8 cellular contexts compared by ENCODE assay signal in the genomic region with DNA sequence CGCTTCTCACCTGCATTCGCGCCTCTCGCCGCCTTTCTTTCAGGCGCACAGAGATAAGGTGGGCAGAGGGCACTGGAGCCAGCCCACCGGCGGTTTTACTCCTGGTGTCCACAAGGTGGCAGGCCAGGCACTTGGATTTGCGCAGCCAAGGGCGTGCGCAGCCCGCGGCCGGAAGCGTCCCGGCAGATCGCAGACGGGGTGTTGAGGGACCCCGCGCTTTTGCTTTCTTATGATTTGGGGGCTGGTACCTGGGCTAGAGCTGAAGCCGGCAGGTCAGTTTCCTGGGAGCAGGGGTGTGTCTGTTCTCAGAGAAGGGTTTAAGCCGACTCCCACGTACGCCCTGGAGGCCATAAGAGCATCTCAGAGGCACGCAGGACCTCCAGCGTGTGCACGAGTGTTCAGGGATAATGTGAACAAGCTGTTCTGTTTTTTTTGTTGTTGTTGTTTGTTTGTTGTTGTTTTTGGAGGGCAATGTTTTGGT.
DNase-seq lines count a peak whose midpoint lies in the region; ATAC-seq, FAIRE-seq and TF ChIP-seq lines count a peak whose summit lies in the region.

No MANE protein-coding gene starts in this region.

- H3K4me1 ChIP-seq in ES-I3 (ENCODE audit: insufficient read depth, low read length): no peaks in the 10 kb centered on the region
- peaks cover 10% of the 10 kb centered on the region; the same call in 1 of the 2 replicates for H3K4me1 ChIP-seq in SJCRH30
- peaks cover 0 to 10% (median 0%) of the 10 kb centered on the region in 4 donors for H3K4me1 ChIP-seq in transverse colon

- H3K36me3 ChIP-seq in ES-I3 (ENCODE audit: insufficient read depth, low read length): no peaks in the 10 kb centered on the region
- no peaks in the 10 kb centered on the region for H3K36me3 ChIP-seq in SJCRH30
- H3K36me3 ChIP-seq in transverse colon: no peaks in the 10 kb centered on the region

- 1 to 2% methylated on average over 7 to 27 of the region's 27 CpGs for WGBS in transverse colon (ENCODE audit: low coverage in 1 of 2), 2 donors

- FAIRE-seq in H54 (lab: Jason Lieb, UNC): no peak

- H3K4me3 ChIP-seq in SJCRH30 (peak overlapping the region; percentile 58), transverse colon (peak overlapping the region in 3 of 4 donors; percentile 11 to 50 (median 29))

- no peak for TF ChIP-seq POLR2A in H54 (IDR thresholded peaks at IDR 0.05; ENCODE audit: low read depth, low read length)
- TF ChIP-seq POLR2A in transverse colon (IDR thresholded peaks at IDR 0.05): no peak

- no peak overlapping the region for H3K27ac ChIP-seq in SJCRH30
- H3K27ac ChIP-seq in transverse colon: no peak overlapping the region

- TF ChIP-seq CTCF in LNCAP (IDR thresholded peaks at IDR 0.05) (peak; percentile 75), transverse colon (IDR thresholded peaks at IDR 0.05) (peak; percentile 70 to 81 (median 80))

- in situ Hi-C loops in transverse colon (cut with MboI; ENCODE audit: low pct_ligation_motif_present in 1 of 4, low pct_unique_long_range_greater_than_20kb in 1 of 4, low sequenced_read_pairs in 3 of 4): loop anchor here in 2 of 4 donors (25.0 kb wide), 1 partner anchor 1414 kb away; no protein-coding TSS in a partner anchor

- peak; percentile 97 for ATAC-seq in Right ventricle myocardium superior (ENCODE audit: poor library complexity)

- no peaks in the 10 kb centered on the region for H3K27me3 ChIP-seq in SJCRH30
- peaks cover 21% of the 10 kb centered on the region for H3K27me3 ChIP-seq in transverse colon

- no peak for TF ChIP-seq EP300 in transverse colon (IDR thresholded peaks at IDR 0.05; ENCODE audit: low read depth)

- intact Hi-C loops in Right ventricle myocardium superior (cut with DNase I): loop anchor here (10.0 kb wide), 2 partner anchors 241 to 1411 kb away; no protein-coding TSS in a partner anchor
- intact Hi-C loops in transverse colon (cut with DNase I; ENCODE audit: low total_unique reads): loop anchor here (5.0 kb wide), 1 partner anchor 1414 kb away; no protein-coding TSS in a partner anchor

- H3K9ac ChIP-seq in ES-I3 (ENCODE audit: low read depth, low read length): peak overlapping the region; percentile 50; the same call in 1 of the 2 replicates

- peak; percentile 19 for DNase-seq in H54 (ENCODE audit: insufficient read length, low spot score)
- peak; percentile 75 to 86 for DNase-seq in SJCRH30
- DNase-seq in activated naive CD4-positive, alpha-beta T cell treated with Interleukin-2 at 50 U/mL for 16 hours: peak; percentile 85
- DNase-seq in Right ventricle myocardium superior: peak; percentile 75
- peak; percentile 33 for DNase-seq in pons (ENCODE audit: low spot score)
- DNase-seq in transverse colon: peak; percentile 70

- H3K9me3 ChIP-seq in ES-I3 (ENCODE audit: control insufficient read depth, insufficient read depth, low read length): no peaks in the 10 kb centered on the region
- no peaks in the 10 kb centered on the region for H3K9me3 ChIP-seq in SJCRH30 (replicated peaks)
- H3K9me3 ChIP-seq in transverse colon: no peaks in the 10 kb centered on the region

Comparison
In these comparisons a context has a peak if more than half of its experiments do, and no peak if none do; other contexts are left out.
1. DNase-seq: peak in every context shown above with its lines; median percentile 85 in activated naive CD4-positive, alpha-beta T cell treated with Interleukin-2 at 50 U/mL for 16 hours; 80 in SJCRH30; 75 in Right ventricle myocardium superior; 70 in transverse colon; 33 in pons; 19 in H54.